12 cellular contexts compared by ENCODE assay signal in the genomic region with DNA sequence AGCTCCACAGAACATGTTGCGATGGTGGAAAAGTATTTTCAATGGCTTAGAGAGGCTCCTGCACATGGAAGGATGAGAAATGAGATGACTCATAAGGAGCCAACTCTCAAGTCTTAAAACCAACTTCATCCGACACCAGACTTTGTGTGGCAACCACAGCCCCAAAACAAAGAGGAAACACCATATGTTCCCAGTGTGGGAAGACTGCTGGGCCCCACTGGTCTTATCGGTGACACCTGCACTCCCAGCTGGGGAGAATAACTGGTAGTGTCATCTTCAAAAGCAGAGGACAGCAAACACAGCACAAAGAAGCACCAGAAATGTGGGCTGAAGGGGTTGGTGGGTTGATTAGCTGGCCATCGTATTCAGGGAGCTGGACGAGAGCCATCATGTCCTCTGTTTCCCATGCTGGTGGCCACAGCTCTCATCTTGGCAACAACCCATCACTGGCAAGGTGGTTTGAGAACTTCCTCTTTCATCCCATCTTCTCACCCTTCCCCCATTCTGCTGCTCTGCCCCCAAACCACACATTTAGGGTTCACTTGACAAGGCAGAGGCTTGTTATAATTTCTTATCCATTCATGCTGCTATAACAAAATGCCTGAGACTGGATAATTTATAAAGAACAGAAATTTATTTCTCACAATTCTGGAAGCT. TPM values are rescaled to one million over a fixed set of nuclear protein-coding genes. Genes with fewer than 3 reads are reported as not detected.
DNase-seq lines count a peak whose midpoint lies in the region; ATAC-seq and TF ChIP-seq lines count a peak whose summit lies in the region.
"Had no signal": no experiment of that assay in that cellular context is flagged by ENCODE, and none has a peak within 500 bp of the region (broad histone marks: within the 10 kb centered on the region; RNA-seq: fewer than 3 reads in every experiment).

No MANE protein-coding gene starts in this region.

- H3F3A ChIP-seq in smooth muscle cell (ENCODE audit: low read depth), result no peaks in the 10 kb centered on the region

- no peak overlapping the region for H3K4me3 Mint-ChIP-seq in mesothelial cell of epicardium
- H3K4me3 Mint-ChIP-seq: immature natural killer cell had no signal

- peak; percentile 65 for ATAC-seq in GM21360 (IDR thresholded peaks at IDR 0.05; ENCODE audit: unreplicated experiment)
- ATAC-seq in HG03139 (IDR thresholded peaks at IDR 0.05; ENCODE audit: unreplicated experiment), result peak; percentile 54
- ATAC-seq: Panc1 had no signal

- H3K36me3 Mint-ChIP-seq in mesothelial cell of epicardium, result no peaks in the 10 kb centered on the region

- H3K27me3 ChIP-seq in smooth muscle cell (ENCODE audit: low read depth), result no peaks in the 10 kb centered on the region

- H3K79me2 ChIP-seq in smooth muscle cell (ENCODE audit: low read depth), result no peaks in the 10 kb centered on the region

- H3K27me3 Mint-ChIP-seq in mesothelial cell of epicardium (ENCODE audit: low read depth), result no peaks in the 10 kb centered on the region

- 73% methylated on average over 5 of the region's 5 CpGs for WGBS in smooth muscle cell (ENCODE audit: low lambda C conversion rate)

- H3K9me3 ChIP-seq in smooth muscle cell (replicated peaks; ENCODE audit: low read depth), result no peaks in the 10 kb centered on the region
- H3K9me3 ChIP-seq: prostate gland had no signal

- no peak overlapping the region for H2AFZ ChIP-seq in smooth muscle cell (ENCODE audit: low read depth)

- H3K4me1 ChIP-seq in smooth muscle cell (ENCODE audit: low read depth), result no peaks in the 10 kb centered on the region
- H3K4me1 ChIP-seq: prostate gland had no signal

- DNase-seq in GM10266 (ENCODE audit: extremely low spot score) (peak; percentile 18), SIG-M5 treated with dmso at 0.1 percent for 504 hours (lab: John Stamatoyannopoulos, UW; ENCODE audit: unreplicated experiment) (peak; percentile 60), mesothelial cell of epicardium (ENCODE audit: low spot score in 2 of 2, unreplicated experiment in 2 of 2) (no peak), smooth muscle cell (lab: John Stamatoyannopoulos, UW; ENCODE audit: unreplicated experiment) (no peak), NCI-H2107 treated with DMSO at 0.1 percent for 48 hours (lab: John Stamatoyannopoulos, UW; ENCODE audit: unreplicated experiment) (no peak)
- DNase-seq in central memory CD4-positive, alpha-beta T cell, result no peak
- DNase-seq: immature natural killer cell; stimulated activated naive CD4-positive, alpha-beta T cell treated with Interleukin-2 at 50 U/mL for 16 hours had no signal

- H3K4me2 ChIP-seq in smooth muscle cell, result no peak overlapping the region

- no peak overlapping the region for H3K4me3 ChIP-seq in smooth muscle cell
- H3K4me3 ChIP-seq: prostate gland had no signal

- H3K27ac Mint-ChIP-seq in mesothelial cell of epicardium, result no peak overlapping the region
- H3K27ac Mint-ChIP-seq: immature natural killer cell had no signal

- H3K9me3 Mint-ChIP-seq in mesothelial cell of epicardium, result peaks cover 4% of the 10 kb centered on the region
- H3K9me3 Mint-ChIP-seq: immature natural killer cell had no signal

- no peaks in the 10 kb centered on the region for H3K4me1 Mint-ChIP-seq in mesothelial cell of epicardium

- H3K9ac ChIP-seq in smooth muscle cell (ENCODE audit: low read depth), result no peak overlapping the region

- H4K20me1 ChIP-seq in smooth muscle cell (ENCODE audit: low read depth), result no peaks in the 10 kb centered on the region

- no peak overlapping the region for H3K27ac ChIP-seq in smooth muscle cell (ENCODE audit: low read depth)
- H3K27ac ChIP-seq: prostate gland had no signal

- TF ChIP-seq CTCF in GM10266 (IDR thresholded peaks at IDR 0.05; ENCODE audit: control insufficient read depth, insufficient read depth, low read depth, missing control alignments) (no peak), mesothelial cell of epicardium (IDR thresholded peaks at IDR 0.05; ENCODE audit: unreplicated experiment) (no peak), smooth muscle cell (IDR thresholded peaks at IDR 0.05; ENCODE audit: borderline replicate concordance, insufficient read depth, poor library complexity, severe bottlenecking) (no peak)

- H3K36me3 ChIP-seq in smooth muscle cell (ENCODE audit: low read depth), result no peaks in the 10 kb centered on the region
- H3K36me3 ChIP-seq: prostate gland had no signal

RNA-seq across cellular contexts. Expression of a gene that starts 46.0 kb away (rescaled TPM):
- 19.5 to 22.8 TPM (median 19.7 TPM) in 3 replicates for total RNA-seq in mesothelial cell of epicardium
- 11.2 and 17.5 TPM in 2 replicates for total RNA-seq in smooth muscle cell
- polyA plus RNA-seq in smooth muscle cell, result 6.4 and 11.3 TPM in 2 replicates

Comparison
In these comparisons a context has a peak if more than half of its experiments do, and no peak if none do; other contexts are left out.
1. DNase-seq: peak in GM10266 (single experiment) and SIG-M5 treated with dmso at 0.1 percent for 504 hours (single experiment); none in mesothelial cell of epicardium (0 of 2), smooth muscle cell (single experiment), central memory CD4-positive, alpha-beta T cell (single experiment) and NCI-H2107 treated with DMSO at 0.1 percent for 48 hours (single experiment).